Comparison of ENCODE assay signal across 12 cellular contexts in the genomic region with DNA sequence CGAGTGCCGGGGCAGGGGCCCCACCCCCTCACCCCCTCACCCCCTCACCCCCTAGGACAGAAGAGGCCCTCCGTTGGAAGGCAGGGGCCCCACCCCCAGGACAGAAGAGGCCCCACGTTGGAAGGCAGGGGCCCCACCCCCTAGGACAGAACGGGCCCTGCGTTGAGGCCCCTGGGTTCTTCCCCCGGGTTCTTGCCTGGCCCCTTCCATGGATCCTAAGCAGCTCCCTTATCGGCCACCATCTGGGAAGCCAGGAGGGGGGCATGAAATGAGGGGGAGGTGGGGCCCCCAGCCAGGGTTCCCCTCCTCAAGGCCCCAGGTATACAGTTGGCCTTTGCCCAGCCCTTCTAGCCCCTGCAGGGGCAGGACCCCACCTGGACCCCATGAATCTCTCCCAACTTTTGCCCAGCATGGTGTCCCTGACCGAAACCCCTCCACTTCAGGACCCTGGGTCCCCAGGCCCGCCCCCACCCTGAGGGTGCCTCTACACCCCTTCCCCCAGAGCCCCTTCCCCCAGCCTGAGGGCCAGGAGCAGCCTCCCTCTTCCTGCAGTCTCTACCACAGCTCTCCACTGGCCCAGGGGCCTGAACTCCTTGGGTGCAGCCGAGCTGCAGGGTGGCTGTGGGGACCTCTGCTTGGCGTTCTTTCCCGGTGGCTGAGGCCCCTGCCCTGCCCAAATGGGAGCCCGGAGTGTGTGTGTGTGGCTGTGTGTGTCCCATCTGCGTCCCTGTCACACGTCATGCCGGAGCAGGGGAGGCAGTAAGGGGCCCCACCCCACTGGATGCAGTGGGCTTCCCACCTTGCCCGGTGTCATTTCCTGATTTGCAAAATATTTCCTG. TPM values are rescaled to one million over a fixed set of nuclear protein-coding genes. Genes with fewer than 3 reads are reported as not detected.
DNase-seq lines count a peak whose midpoint lies in the region; ATAC-seq and TF ChIP-seq lines count a peak whose summit lies in the region.
"Had no signal": no experiment of that assay in that cellular context is flagged by ENCODE, and none has a peak within 500 bp of the region (broad histone marks: within the 10 kb centered on the region; RNA-seq: fewer than 3 reads in every experiment).

No MANE protein-coding gene starts in this region.

- peaks cover 30% of the 10 kb centered on the region for H3K36me3 Mint-ChIP-seq in Calu3 (ENCODE audit: insufficient read depth, unreplicated experiment)
- H3K36me3 Mint-ChIP-seq: activated naive CD4-positive, alpha-beta T cell treated with anti-CD3 and anti-CD28 coated beads, Interleukin-2, amount 50 U/mL, for 24 hours had no signal

- BruUV-seq in Calu3 (replicated peaks; lab: Mats Ljungman, UMichigan): no TSS peak

- no peak for TF ChIP-seq POLR2A in gastrocnemius medialis (IDR thresholded peaks at IDR 0.05)

- no peaks in the 10 kb centered on the region for H3K9me3 Mint-ChIP-seq in Calu3 (ENCODE audit: low read depth, unreplicated experiment)
- H3K9me3 Mint-ChIP-seq: activated naive CD4-positive, alpha-beta T cell treated with anti-CD3 and anti-CD28 coated beads, Interleukin-2, amount 50 U/mL, for 24 hours had no signal

- intact Hi-C loops in Calu3 (cut with micrococcal nuclease; ENCODE audit: unreplicated experiment): no loop called here
- intact Hi-C loops in gastrocnemius medialis (cut with DNase I; ENCODE audit: low total_unique reads): no loop called here

- CTCF ChIA-PET in Calu3 (lab: Charles Lee): no interaction called here

- H3K4me1 Mint-ChIP-seq in Calu3 (ENCODE audit: low read depth, unreplicated experiment): peaks cover 8% of the 10 kb centered on the region

- in situ Hi-C loops in gastrocnemius medialis (cut with MboI; ENCODE audit: low sequenced_read_pairs in 4 of 4): no loop called here

- H3K27ac ChIP-seq in angular gyrus (ENCODE audit: low read depth, low read length) (peak overlapping the region; percentile 97), layer of hippocampus (ENCODE audit: low read depth, low read length) (peak overlapping the region; percentile 96), gastrocnemius medialis (peak overlapping the region; percentile 76 to 81 (median 78))

- ATAC-seq in gastrocnemius medialis: no peak
- no peak for ATAC-seq in HG02884 (IDR thresholded peaks at IDR 0.05; ENCODE audit: unreplicated experiment)
- ATAC-seq in GM19463 (IDR thresholded peaks at IDR 0.05; ENCODE audit: unreplicated experiment): no peak
- no peak for ATAC-seq in GM18873 (IDR thresholded peaks at IDR 0.05; ENCODE audit: low FRiP score, unreplicated experiment)

- no peak for TF ChIP-seq CTCF in Calu3 (IDR thresholded peaks at IDR 0.05; ENCODE audit: unreplicated experiment)
- TF ChIP-seq CTCF in gastrocnemius medialis (IDR thresholded peaks at IDR 0.05 in 4 of 5, conservative IDR thresholded peaks at IDR 0.05 in 1 of 5): no peak

- DNase-seq in Calu3: no peak
- no peak for DNase-seq in gastrocnemius medialis
- no peak for DNase-seq in RPMI8226
- DNase-seq: stimulated activated CD4-positive, alpha-beta T cell treated with anti-CD3 and anti-CD28 coated beads, Interleukin-4, amount 100 ng/mL, for 24 hours had no signal

- peak overlapping the region; percentile 50 for H3K4me3 Mint-ChIP-seq in Calu3 (ENCODE audit: low read depth, unreplicated experiment)
- H3K4me3 Mint-ChIP-seq: activated naive CD4-positive, alpha-beta T cell treated with anti-CD3 and anti-CD28 coated beads, Interleukin-2, amount 50 U/mL, for 24 hours had no signal

- no peaks in the 10 kb centered on the region for H3K27me3 Mint-ChIP-seq in Calu3 (ENCODE audit: unreplicated experiment)

- H3K27ac Mint-ChIP-seq in Calu3 (ENCODE audit: unreplicated experiment): peak overlapping the region; percentile 63
- H3K27ac Mint-ChIP-seq: activated naive CD4-positive, alpha-beta T cell treated with anti-CD3 and anti-CD28 coated beads, Interleukin-2, amount 50 U/mL, for 24 hours had no signal

- no peaks in the 10 kb centered on the region for H3K9me3 ChIP-seq in gastrocnemius medialis
- H3K9me3 ChIP-seq: BE2C had no signal

- H3K27me3 ChIP-seq in layer of hippocampus (ENCODE audit: control insufficient read depth, insufficient read depth, low read length) (no peaks in the 10 kb centered on the region), gastrocnemius medialis (peaks cover 5 to 9% (median 7%) of the 10 kb centered on the region in 3 donors)
- H3K27me3 ChIP-seq: BE2C had no signal

- peaks cover 32 to 55% of the 10 kb centered on the region in 2 donors for H3K4me1 ChIP-seq in gastrocnemius medialis

- H3K36me3 ChIP-seq in gastrocnemius medialis: no peaks in the 10 kb centered on the region
- H3K36me3 ChIP-seq: BE2C had no signal

- H3K4me3 ChIP-seq in gastrocnemius medialis: peak overlapping the region in 1 of 4 donors; percentile 35

RNA-seq across cellular contexts. Expression of a gene that starts 4.3 kb away (rescaled TPM):
- 78.7 and 78.9 TPM in 2 replicates for total RNA-seq in Calu3 (2022)
- 1 to 10 TPM; 2.1 to 8.3 (median 6.0) TPM for total RNA-seq in gastrocnemius medialis

RNA-seq across cellular contexts. Expression of a gene that starts 10.1 kb away (rescaled TPM):
- total RNA-seq in Calu3 (2022) (not detected in 2 replicates), gastrocnemius medialis (1 to 10 TPM in 3 of 4 donors, under 1 TPM in 1; 0.16 to 1.8 (median 1.3) TPM)
- total RNA-seq: mononuclear cell had no signal

RNA-seq across cellular contexts. Expression of a gene that starts 18.3 kb away (rescaled TPM):
- total RNA-seq in Calu3 (2022) (0.29 and 0.45 TPM in 2 replicates), gastrocnemius medialis (under 1 TPM in 1 of 4 donors, not detected in 3; 0.07 TPM)

RNA-seq across cellular contexts. Expression of a gene that starts 24.1 kb away (rescaled TPM):
- total RNA-seq in Calu3 (2022) (81.2 and 99.1 TPM in 2 replicates), gastrocnemius medialis (100 to 1,000 TPM; 167 to 260 (median 203) TPM)

RNA-seq across cellular contexts. Expression of a gene that starts 32.1 kb away (rescaled TPM):
- total RNA-seq in Calu3 (2022): 166 and 172 TPM in 2 replicates
- 10 to 100 TPM; 35.0 to 91.1 (median 43.7) TPM for total RNA-seq in gastrocnemius medialis
